In genomic region chr9:94681508-94681907, GRCh38 we compare ENCODE assay signal across 8 cellular contexts. TPM values are rescaled to one million over a fixed set of nuclear protein-coding genes. Genes with fewer than 3 reads are reported as not detected.
DNase-seq lines count a peak whose midpoint lies in the region; ATAC-seq and TF ChIP-seq lines count a peak whose summit lies in the region.

No MANE protein-coding gene starts in this region.

- H2AFZ ChIP-seq in neuronal stem cell (ENCODE audit: low read length) = peak overlapping the region; percentile 66

- DNase-seq in GM12864 (ENCODE audit: low read depth) = peak; percentile 29
- peak; percentile 6 for DNase-seq in KG1 (lab: John Stamatoyannopoulos, UW)
- peak; percentile 88 for DNase-seq in RWPE1 (ENCODE audit: low spot score)
- peak; percentile 80 for DNase-seq in activated effector memory CD4-positive, alpha-beta T cell treated with anti-CD3 and anti-CD28 coated beads, Interleukin-2, amount 50 U/mL, for 16 hours
- DNase-seq in foreskin keratinocyte = peak; percentile 11 to 44
- peak; percentile 38 for DNase-seq in neuronal stem cell (ENCODE audit: low spot score)
- DNase-seq in substantia nigra (lab: John Stamatoyannopoulos, UW) = peak in 47 of 49 donors; percentile 11 to 88 (median 67)

- no peak overlapping the region for H3K9ac ChIP-seq in neuronal stem cell (ENCODE audit: low read depth, low read length, poor library complexity)

- H3K79me1 ChIP-seq in neuronal stem cell (ENCODE audit: low read depth, low read length) = no peaks in the 10 kb centered on the region

- no CpG with 5 or more reads among the region's 7 CpGs for WGBS in neuronal stem cell (ENCODE audit: extremely low coverage in 2 of 2, insufficient read length in 2 of 2, insufficient replicate concordance in 1 of 2), 2 donors

- peak; percentile 77 for TF ChIP-seq CTCF in GM12864 (IDR thresholded peaks at IDR 0.05; ENCODE audit: low read depth, low read length, missing control alignments)
- TF ChIP-seq CTCF in RWPE1 (conservative IDR thresholded peaks at IDR 0.05; ENCODE audit: low read depth) = peak; percentile 94
- peak; percentile 84 for TF ChIP-seq CTCF in foreskin keratinocyte (conservative IDR thresholded peaks at IDR 0.05)

- no peak overlapping the region for H3K14ac ChIP-seq in neuronal stem cell (ENCODE audit: low read length)

- no peak overlapping the region for H3K18ac ChIP-seq in neuronal stem cell (ENCODE audit: low read length)

- H3K23ac ChIP-seq in neuronal stem cell (ENCODE audit: low read depth, low read length, poor library complexity) = no peak overlapping the region

- CTCF ChIA-PET in RWPE1 (lab: Yijun Ruan, JAX) = interaction anchor here (0.5 to 2.8 kb wide), 48 partner anchors 8 to 1600 kb away, joined by 3 to 132 read pairs (median 4); partner anchors contain the start of genes AOPEP and PCAT7

- H3K4ac ChIP-seq in neuronal stem cell (ENCODE audit: low read length) = no peak overlapping the region

- H2BK12ac ChIP-seq in neuronal stem cell (ENCODE audit: low read length) = no peak overlapping the region

- no peaks in the 10 kb centered on the region for H3K36me3 ChIP-seq in neuronal stem cell (replicated peaks in 1 of 2; ENCODE audit: control insufficient read depth in 2 of 2, insufficient read depth in 2 of 2, low read length in 2 of 2)

- H3K4me1 ChIP-seq in foreskin keratinocyte (no peaks in the 10 kb centered on the region), neuronal stem cell (ENCODE audit: control insufficient read depth in 2 of 2, insufficient read depth in 1 of 2, low read depth in 1 of 2, low read length in 2 of 2) (no peaks in the 10 kb centered on the region)

- no peak overlapping the region for H4K8ac ChIP-seq in neuronal stem cell (ENCODE audit: low read depth, low read length)

- no peak overlapping the region for H3K4me3 ChIP-seq in GM12864 (ENCODE audit: low read depth, low read length)
- H3K4me3 ChIP-seq in neuronal stem cell (ENCODE audit: low read length in 2 of 2) = no peak overlapping the region

- no peak overlapping the region for H2BK5ac ChIP-seq in neuronal stem cell (ENCODE audit: low read length)

- no peak overlapping the region for H2AK5ac ChIP-seq in neuronal stem cell (ENCODE audit: low read depth, low read length)

- H2BK15ac ChIP-seq in neuronal stem cell (ENCODE audit: low read length) = no peak overlapping the region

- H3K27me3 ChIP-seq in foreskin keratinocyte (peaks cover 4% of the 10 kb centered on the region), neuronal stem cell (ENCODE audit: control insufficient read depth in 3 of 3, insufficient read depth in 3 of 3, low read depth in 1 of 3, low read length in 3 of 3) (no peaks in the 10 kb centered on the region)

- no peaks in the 10 kb centered on the region for H3K9me3 ChIP-seq in neuronal stem cell (replicated peaks in 1 of 2; ENCODE audit: control insufficient read depth in 2 of 2, insufficient read depth in 1 of 2, low read depth in 1 of 2, low read length in 2 of 2)

- no peak overlapping the region for H3K27ac ChIP-seq in RWPE1
- no peak overlapping the region for H3K27ac ChIP-seq in foreskin keratinocyte
- no peak overlapping the region for H3K27ac ChIP-seq in neuronal stem cell (replicated peaks; ENCODE audit: low read length)
- peak overlapping the region; percentile 47 for H3K27ac ChIP-seq in substantia nigra (ENCODE audit: low read depth, low read length, poor library complexity, severe bottlenecking)

- H3K4me2 ChIP-seq in neuronal stem cell (ENCODE audit: insufficient read depth, low read length, poor library complexity, severe bottlenecking) = no peak overlapping the region

- POLR2A ChIA-PET in RWPE1 (lab: Yijun Ruan, JAX; ENCODE audit: low non-redundant PET) = no interaction called here

- peak; percentile 79 for ATAC-seq in foreskin keratinocyte
- no peak for ATAC-seq in GM21423 (IDR thresholded peaks at IDR 0.05; ENCODE audit: unreplicated experiment)

- no peak overlapping the region for H4K91ac ChIP-seq in neuronal stem cell (ENCODE audit: low read depth, low read length, poor library complexity)

- H2BK120ac ChIP-seq in neuronal stem cell (ENCODE audit: low read depth, low read length) = no peak overlapping the region

RNA-seq across cellular contexts. Expression of gene FBP1, which starts 42.2 kb away (rescaled TPM):
- not detected in 2 replicates for total RNA-seq in foreskin keratinocyte
- not detected in 2 replicates for polyA plus RNA-seq in foreskin keratinocyte
- 0.45 TPM for polyA plus RNA-seq in neuronal stem cell (2013, experiment 1 of 2)
- 0.43 TPM for polyA plus RNA-seq in neuronal stem cell (2013, experiment 2 of 2)

RNA-seq across cellular contexts. Expression of gene AOPEP, which starts 45.0 kb away (rescaled TPM):
- 25.7 and 28.5 TPM in 2 replicates for total RNA-seq in foreskin keratinocyte
- polyA plus RNA-seq in foreskin keratinocyte = 27.0 and 32.1 TPM in 2 replicates
- 1.7 TPM for polyA plus RNA-seq in neuronal stem cell (2013, experiment 1 of 2)
- polyA plus RNA-seq in neuronal stem cell (2013, experiment 2 of 2) = 1.9 TPM

Comparison
In these comparisons a context has a peak if more than half of its experiments do, and no peak if none do; other contexts are left out.
1. DNase-seq: peak in every context shown above with its lines; median percentile 88 in RWPE1; 80 in activated effector memory CD4-positive, alpha-beta T cell treated with anti-CD3 and anti-CD28 coated beads, Interleukin-2, amount 50 U/mL, for 16 hours; 67 in substantia nigra; 38 in neuronal stem cell; 29 in GM12864; 28 in foreskin keratinocyte; 6 in KG1.